8 cellular contexts compared by ENCODE assay signal in the genomic region with DNA sequence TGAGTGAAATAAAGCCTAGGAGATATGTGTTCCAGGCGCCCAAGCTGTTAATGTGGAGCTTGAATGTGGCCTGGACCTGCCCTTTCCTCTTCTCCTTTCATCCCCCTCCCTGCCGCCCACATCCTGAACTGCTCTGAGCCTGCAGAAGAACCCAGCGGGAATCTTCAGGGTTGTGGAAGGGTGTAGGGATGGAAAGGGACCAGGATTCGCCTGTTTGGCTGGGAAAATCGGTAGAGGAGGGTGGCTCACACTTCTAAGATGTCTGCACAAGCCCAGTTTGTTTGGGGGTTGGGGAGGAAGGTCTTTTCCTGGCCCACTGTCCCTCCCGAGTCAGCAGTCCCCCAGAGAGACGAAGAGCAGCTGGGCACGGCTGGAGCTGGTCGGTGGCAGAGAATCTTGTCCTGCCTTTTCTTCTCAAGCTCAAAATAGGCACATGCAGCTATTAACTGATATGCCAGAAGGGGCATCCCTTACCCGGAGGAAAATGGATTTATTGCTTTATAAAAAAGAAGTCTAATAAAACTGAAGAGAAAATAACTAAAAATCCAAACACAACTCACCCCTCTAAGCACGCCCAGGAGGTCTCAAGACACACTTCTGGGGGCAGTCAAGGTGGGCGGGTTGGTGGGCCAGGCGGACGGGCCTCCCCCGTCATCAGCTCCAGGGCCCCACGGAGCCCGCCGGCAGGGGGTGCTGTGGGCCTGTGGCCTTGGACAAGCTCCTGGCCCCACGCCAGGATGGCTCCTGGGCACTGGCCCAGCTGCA.
DNase-seq lines count a peak whose midpoint lies in the region; ATAC-seq lines count a peak whose summit lies in the region.

No MANE protein-coding gene starts in this region.

- DNase-seq in NCI-H1417 (lab: John Stamatoyannopoulos, UW) = peak in 2 of 3 experiments; percentile 5 to 75
- DNase-seq in NCI-H1417 treated with DMSO at 0.1 percent for 48 hours (lab: John Stamatoyannopoulos, UW) = no peak
- DNase-seq in NCI-H1694 treated with DMSO at 0.1 percent for 48 hours (lab: John Stamatoyannopoulos, UW) = peak; percentile 46
- peak; percentile 26 for DNase-seq in central memory CD4-positive, alpha-beta T cell
- DNase-seq in stimulated activated CD4-positive, alpha-beta T cell treated with anti-CD3 and anti-CD28 coated beads, Interleukin-2, amount 100 ng/mL, for 4 hours (ENCODE audit: low read depth) = peak; percentile 16

- peak overlapping the region; percentile 30 for H3K27ac ChIP-seq in layer of hippocampus (ENCODE audit: low read depth, low read length)

- ATAC-seq in activated CD4-positive, CD25-positive, alpha-beta regulatory T cell treated with anti-CD3 and anti-CD28 coated beads, Interleukin-2, amount 50 U/mL, for 24 hours = peak; percentile 63 to 68
- no peak for ATAC-seq in GM21619 (IDR thresholded peaks at IDR 0.05; ENCODE audit: unreplicated experiment)

- no peaks in the 10 kb centered on the region for H3K27me3 ChIP-seq in layer of hippocampus (ENCODE audit: control insufficient read depth, insufficient read depth, low read length)
